In the genomic region with DNA sequence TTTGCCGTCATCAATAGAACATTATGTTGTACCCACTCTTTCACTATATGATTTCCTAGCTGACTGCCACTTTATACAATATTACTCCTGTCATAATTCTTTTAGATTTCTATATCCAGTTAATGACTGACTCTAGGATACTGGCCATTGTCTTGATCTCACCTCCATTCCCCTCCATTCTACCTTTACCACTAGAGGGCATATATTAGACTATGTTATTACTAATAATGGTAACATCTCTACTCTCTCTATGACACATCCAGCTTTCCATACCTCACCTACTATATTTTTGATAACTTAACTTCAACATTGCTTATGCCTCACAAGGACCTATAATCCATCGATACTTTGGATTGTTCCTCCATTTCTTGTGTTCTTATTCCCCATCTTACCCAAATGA, we compare ENCODE assay signal across 11 cellular contexts. TPM values are rescaled to one million over a fixed set of nuclear protein-coding genes. Genes with fewer than 3 reads are reported as not detected.
DNase-seq lines count a peak whose midpoint lies in the region; ATAC-seq and TF ChIP-seq lines count a peak whose summit lies in the region.
"Had no signal": no experiment of that assay in that cellular context is flagged by ENCODE, and none has a peak within 500 bp of the region (broad histone marks: within the 10 kb centered on the region; RNA-seq: fewer than 3 reads in every experiment).

No MANE protein-coding gene starts in this region.

- H3K36me3 Mint-ChIP-seq in CD14-positive monocyte (no peaks in the 10 kb centered on the region), chondrocyte (ENCODE audit: low read depth) (no peaks in the 10 kb centered on the region)
- H3K36me3 Mint-ChIP-seq: natural killer cell treated with Interleukin-12 subunit alpha and Interleukin-12 subunit beta and Interleukin-15 and Interleukin-18, amount 100 ng/mL, for 72 hours had no signal

- intact Hi-C loops in CD14-positive monocyte (cut with micrococcal nuclease), result no loop called here

- no peaks in the 10 kb centered on the region for H3K4me1 Mint-ChIP-seq in CD14-positive monocyte
- no peaks in the 10 kb centered on the region for H3K4me1 Mint-ChIP-seq in chondrocyte (ENCODE audit: low read depth)

- peaks cover 0 to 3% (median 0%) of the 10 kb centered on the region in 7 donors for H3K9me3 Mint-ChIP-seq in CD14-positive monocyte
- H3K9me3 Mint-ChIP-seq in chondrocyte (ENCODE audit: low read depth), result no peaks in the 10 kb centered on the region
- H3K9me3 Mint-ChIP-seq: natural killer cell treated with Interleukin-12 subunit alpha and Interleukin-12 subunit beta and Interleukin-15 and Interleukin-18, amount 100 ng/mL, for 72 hours had no signal

- TF ChIP-seq CTCF in CD14-positive monocyte (IDR thresholded peaks at IDR 0.05), result peak; percentile 17
- TF ChIP-seq CTCF in chondrocyte (IDR thresholded peaks at IDR 0.05), result peak; percentile 38

- ATAC-seq in GM19452 (IDR thresholded peaks at IDR 0.05; ENCODE audit: unreplicated experiment), result peak; percentile 72
- peak; percentile 76 for ATAC-seq in HG03342 (IDR thresholded peaks at IDR 0.05; ENCODE audit: unreplicated experiment)
- ATAC-seq: natural killer cell treated with Interleukin-12 subunit alpha and Interleukin-12 subunit beta and Interleukin-15 and Interleukin-18, amount 100 ng/mL, for 72 hours had no signal

- DNase-seq in CD14-positive monocyte (ENCODE audit: low spot score), result no peak
- DNase-seq in chondrocyte (ENCODE audit: low spot score), result no peak
- no peak for DNase-seq in SHP77 (lab: John Stamatoyannopoulos, UW)
- no peak for DNase-seq in T-helper 2 cell
- DNase-seq in GOT3 (lab: John Stamatoyannopoulos, UW), result no peak
- DNase-seq in D341Med (ENCODE audit: low spot score), result no peak
- DNase-seq: NCI-H1436, SJCRH30 had no signal

- H3K27ac Mint-ChIP-seq in CD14-positive monocyte (no peak overlapping the region), chondrocyte (ENCODE audit: unreplicated experiment) (no peak overlapping the region)
- H3K27ac Mint-ChIP-seq: natural killer cell treated with Interleukin-12 subunit alpha and Interleukin-12 subunit beta and Interleukin-15 and Interleukin-18, amount 100 ng/mL, for 72 hours had no signal

- H3K4me3 Mint-ChIP-seq in CD14-positive monocyte, result no peak overlapping the region
- H3K4me3 Mint-ChIP-seq in chondrocyte (ENCODE audit: unreplicated experiment), result no peak overlapping the region
- H3K4me3 Mint-ChIP-seq: natural killer cell treated with Interleukin-12 subunit alpha and Interleukin-12 subunit beta and Interleukin-15 and Interleukin-18, amount 100 ng/mL, for 72 hours had no signal

- H3K27me3 Mint-ChIP-seq in CD14-positive monocyte (ENCODE audit: low read depth in 3 of 3) (peaks cover 0 to 2% (median 0%) of the 10 kb centered on the region in 3 donors), chondrocyte (ENCODE audit: low read depth) (peaks cover 28% of the 10 kb centered on the region)

RNA-seq across cellular contexts. Expression of a gene that starts 31.4 kb away (rescaled TPM):
- not detected for polyA plus RNA-seq in CD14-positive monocyte
- not detected in 3 replicates for total RNA-seq in chondrocyte
- total RNA-seq: natural killer cell treated with Interleukin-12 subunit alpha and Interleukin-12 subunit beta and Interleukin-15 and Interleukin-18, amount 100 ng/mL, for 72 hours; SJCRH30 had no signal
